Comparison of ENCODE assay signal across 15 cellular contexts in the genomic region with DNA sequence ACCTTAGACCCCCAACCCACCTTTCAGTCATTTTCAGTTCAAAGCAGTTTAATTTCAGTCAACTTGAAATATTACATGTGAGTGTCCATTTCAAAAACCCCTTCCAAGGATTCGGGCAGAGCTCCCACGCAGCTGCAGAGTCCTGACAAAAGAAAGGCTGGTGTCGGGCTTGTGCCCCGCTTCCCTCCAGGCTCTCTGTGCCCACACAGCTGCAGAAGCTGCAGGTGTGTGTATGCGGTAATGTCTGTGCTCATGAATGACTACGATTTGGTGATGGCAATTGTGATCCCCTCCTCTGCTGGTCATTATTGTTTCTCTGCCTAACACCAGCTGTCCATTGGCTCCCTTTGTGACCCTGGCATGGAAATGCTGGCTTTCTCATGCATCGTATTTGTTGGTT.
DNase-seq lines count a peak whose midpoint lies in the region; ATAC-seq and TF ChIP-seq lines count a peak whose summit lies in the region.
"Had no signal": no experiment of that assay in that cellular context is flagged by ENCODE, and none has a peak within 500 bp of the region (broad histone marks: within the 10 kb centered on the region; RNA-seq: fewer than 3 reads in every experiment).

No MANE protein-coding gene starts in this region.

- ATAC-seq in GM21529 (IDR thresholded peaks at IDR 0.05; ENCODE audit: unreplicated experiment), result peak; percentile 34
- ATAC-seq: stimulated activated naive CD8-positive, alpha-beta T cell treated with anti-CD3 and anti-CD28 coated beads, Interleukin-15, amount 100 ng/mL, for 72 hours had no signal

- H3K79me2 ChIP-seq in smooth muscle cell (ENCODE audit: low read depth), result no peaks in the 10 kb centered on the region

- no peak overlapping the region for H2AFZ ChIP-seq in smooth muscle cell (ENCODE audit: low read depth)

- no peaks in the 10 kb centered on the region for H3K4me1 ChIP-seq in smooth muscle cell (ENCODE audit: low read depth)
- H3K4me1 ChIP-seq: esophagus squamous epithelium had no signal

- DNase-seq in GM06990 (ENCODE audit: extremely low read depth, insufficient read length) (peak; percentile 23), NCI-H2107 (lab: John Stamatoyannopoulos, UW) (peak; percentile 11), inferior parietal cortex (ENCODE audit: extremely low spot score) (peak; percentile 30), type B pancreatic cell (ENCODE audit: extremely low spot score, unreplicated experiment) (no peak), smooth muscle cell (lab: John Stamatoyannopoulos, UW; ENCODE audit: unreplicated experiment) (no peak), HuH-7.5 (ENCODE audit: low spot score) (no peak), foreskin melanocyte (no peak)
- DNase-seq: activated CD8-positive, alpha-beta memory T cell treated with anti-CD3 and anti-CD28 coated beads for 24 hours; esophagus squamous epithelium; NCI-H1048; ovary; stimulated activated CD4-positive, alpha-beta T cell treated with anti-CD3 and anti-CD28 coated beads, Interleukin-1b, Interleukin-23, amount 100 ng/mL, for 48 hours; stimulated activated naive CD8-positive, alpha-beta T cell treated with anti-CD3 and anti-CD28 coated beads, Interleukin-15, amount 100 ng/mL, for 72 hours had no signal

- no peaks in the 10 kb centered on the region for H3K4me1 Mint-ChIP-seq in type B pancreatic cell (ENCODE audit: unreplicated experiment)
- H3K4me1 Mint-ChIP-seq: stimulated activated naive CD8-positive, alpha-beta T cell treated with anti-CD3 and anti-CD28 coated beads, Interleukin-15, amount 100 ng/mL, for 72 hours had no signal

- H3K27me3 ChIP-seq in GM06990 (replicated peaks; ENCODE audit: control insufficient read depth, insufficient read depth, low read length), result no peaks in the 10 kb centered on the region
- no peaks in the 10 kb centered on the region for H3K27me3 ChIP-seq in smooth muscle cell (ENCODE audit: low read depth)
- H3K27me3 ChIP-seq: esophagus squamous epithelium, ovary had no signal

- no peak overlapping the region for H3K9ac ChIP-seq in smooth muscle cell (ENCODE audit: low read depth)

- no peak overlapping the region for H3K27ac ChIP-seq in smooth muscle cell (ENCODE audit: low read depth)
- H3K27ac ChIP-seq: esophagus squamous epithelium, ovary had no signal

- no peaks in the 10 kb centered on the region for H3K9me3 Mint-ChIP-seq in type B pancreatic cell
- H3K9me3 Mint-ChIP-seq: stimulated activated naive CD8-positive, alpha-beta T cell treated with anti-CD3 and anti-CD28 coated beads, Interleukin-15, amount 100 ng/mL, for 72 hours had no signal

- H3K4me2 ChIP-seq in smooth muscle cell, result no peak overlapping the region

- no peak for TF ChIP-seq CTCF in GM06990 (IDR thresholded peaks at IDR 0.05; ENCODE audit: insufficient read depth, low read length, poor library complexity, severe bottlenecking)
- TF ChIP-seq CTCF in type B pancreatic cell (conservative IDR thresholded peaks at IDR 0.05), result no peak
- no peak for TF ChIP-seq CTCF in smooth muscle cell (IDR thresholded peaks at IDR 0.05; ENCODE audit: borderline replicate concordance, insufficient read depth, poor library complexity, severe bottlenecking)

- H4K20me1 ChIP-seq in smooth muscle cell (ENCODE audit: low read depth), result no peaks in the 10 kb centered on the region

- no peaks in the 10 kb centered on the region for H3K36me3 ChIP-seq in GM06990 (ENCODE audit: control insufficient read depth, insufficient read depth, low read length)
- no peaks in the 10 kb centered on the region for H3K36me3 ChIP-seq in smooth muscle cell (ENCODE audit: low read depth)
- H3K36me3 ChIP-seq: esophagus squamous epithelium, ovary had no signal

- no peaks in the 10 kb centered on the region for H3K9me3 ChIP-seq in smooth muscle cell (replicated peaks; ENCODE audit: low read depth)
- H3K9me3 ChIP-seq: esophagus squamous epithelium, ovary had no signal

- H3K27ac Mint-ChIP-seq in type B pancreatic cell, result no peak overlapping the region
- H3K27ac Mint-ChIP-seq: activated naive CD8-positive, alpha-beta T cell; stimulated activated naive CD8-positive, alpha-beta T cell treated with anti-CD3 and anti-CD28 coated beads, Interleukin-15, amount 100 ng/mL, for 72 hours had no signal

- no peak overlapping the region for H3K4me3 ChIP-seq in GM06990 (replicated peaks; ENCODE audit: low read depth, low read length)
- H3K4me3 ChIP-seq in smooth muscle cell, result no peak overlapping the region
- H3K4me3 ChIP-seq: esophagus squamous epithelium, ovary had no signal

- WGBS in smooth muscle cell (ENCODE audit: low lambda C conversion rate), result 92% methylated on average over 7 of the region's 7 CpGs

- no peaks in the 10 kb centered on the region for H3K27me3 Mint-ChIP-seq in type B pancreatic cell
- H3K27me3 Mint-ChIP-seq: activated naive CD8-positive, alpha-beta T cell; stimulated activated naive CD8-positive, alpha-beta T cell treated with anti-CD3 and anti-CD28 coated beads, Interleukin-15, amount 100 ng/mL, for 72 hours had no signal

- no peaks in the 10 kb centered on the region for H3F3A ChIP-seq in smooth muscle cell (ENCODE audit: low read depth)

- H3K4me3 Mint-ChIP-seq in type B pancreatic cell, result no peak overlapping the region
- H3K4me3 Mint-ChIP-seq: activated naive CD8-positive, alpha-beta T cell; stimulated activated naive CD8-positive, alpha-beta T cell treated with anti-CD3 and anti-CD28 coated beads, Interleukin-15, amount 100 ng/mL, for 72 hours had no signal

- H3K36me3 Mint-ChIP-seq in type B pancreatic cell, result no peaks in the 10 kb centered on the region
- H3K36me3 Mint-ChIP-seq: activated naive CD8-positive, alpha-beta T cell had no signal

Comparison
In these comparisons a context has a peak if more than half of its experiments do, and no peak if none do; other contexts are left out.
1. DNase-seq: peak in GM06990 (single experiment), NCI-H2107 (single experiment) and inferior parietal cortex (single experiment); none in type B pancreatic cell (single experiment), smooth muscle cell (single experiment), HuH-7.5 (single experiment) and foreskin melanocyte (single experiment).